Comparison of ENCODE assay signal across 8 cellular contexts in genomic region chr1:147928236-147929132, GRCh38. TPM values are rescaled to one million over a fixed set of nuclear protein-coding genes. Genes with fewer than 3 reads are reported as not detected.
DNase-seq lines count a peak whose midpoint lies in the region; ATAC-seq and TF ChIP-seq lines count a peak whose summit lies in the region.
"Not testable (repeated sequence)": the region's sequence is repeated elsewhere in the genome, so short reads cannot be mapped to it uniquely, and the experiment has no call there.

Gene GPR89B (plus strand): TSS chr1:147928420. CDS start chr1:147928537, 117 bp downstream.

- POLR2A ChIA-PET in BJ (lab: Charles Lee), result not testable (repeated sequence)

- peak; percentile 44 for DNase-seq in BJ (ENCODE audit: low read depth)
- peak; percentile 98 for DNase-seq in NCI-H526 treated with DMSO at 0.1 percent for 48 hours (lab: John Stamatoyannopoulos, UW)
- DNase-seq in activated CD4-positive, alpha-beta T cell treated with anti-CD3 and anti-CD28 coated beads, Interleukin-2, amount 10 ng/mL, durations not matched to agents 24 days and 14 days, result peak; percentile 97
- DNase-seq in dedifferentiated amniotic fluid mesenchymal stem cell (ENCODE audit: extremely low spot score), result peak; percentile 74
- peak; percentile 97 for DNase-seq in left kidney (ENCODE audit: low read depth, low spot score)
- peak; percentile 92 for DNase-seq in stimulated activated CD4-positive, alpha-beta T cell treated with anti-CD3 and anti-CD28 coated beads, Interleukin-1b, Interleukin-23, amount 100 ng/mL, for 48 hours

- intact Hi-C loops in activated CD4-positive, alpha-beta T cell treated with anti-CD3 and anti-CD28 coated beads, Interleukin-2, amount 10 ng/mL, durations not matched to agents 24 days and 14 days (cut with micrococcal nuclease), result not testable (repeated sequence)

- H3K4me3 ChIP-seq in BJ (ENCODE audit: low read depth, low read length), result peak within 1 kb of the TSS; percentile 63

- not testable (repeated sequence) for H3K27me3 Mint-ChIP-seq in activated CD4-positive, alpha-beta T cell treated with anti-CD3 and anti-CD28 coated beads, Interleukin-2, amount 10 ng/mL, durations not matched to agents 24 days and 14 days

- ATAC-seq in GM19324 (IDR thresholded peaks at IDR 0.05; ENCODE audit: low FRiP score, unreplicated experiment) (peak; percentile 97), HG03469 (IDR thresholded peaks at IDR 0.05; ENCODE audit: unreplicated experiment) (peak; percentile 82)

- peaks cover 21% of the 10 kb centered on the region for H3K4me1 Mint-ChIP-seq in activated CD4-positive, alpha-beta T cell treated with anti-CD3 and anti-CD28 coated beads, Interleukin-2, amount 10 ng/mL, durations not matched to agents 24 days and 14 days

- peak within 1 kb of the TSS; percentile 84 for H3K4me3 Mint-ChIP-seq in activated CD4-positive, alpha-beta T cell treated with anti-CD3 and anti-CD28 coated beads, Interleukin-2, amount 10 ng/mL, durations not matched to agents 24 days and 14 days

- peak within 1 kb of the TSS; percentile 85 for H3K27ac Mint-ChIP-seq in activated CD4-positive, alpha-beta T cell treated with anti-CD3 and anti-CD28 coated beads, Interleukin-2, amount 10 ng/mL, durations not matched to agents 24 days and 14 days

- H3K27me3 ChIP-seq in BJ (ENCODE audit: control insufficient read depth, insufficient read depth, low read length), result not testable (repeated sequence)

- H3K9me3 Mint-ChIP-seq in activated CD4-positive, alpha-beta T cell treated with anti-CD3 and anti-CD28 coated beads, Interleukin-2, amount 10 ng/mL, durations not matched to agents 24 days and 14 days, result not testable (repeated sequence)

- H3K36me3 ChIP-seq in BJ (ENCODE audit: control insufficient read depth, insufficient read depth, low read length), result not testable (repeated sequence)

- H3K36me3 Mint-ChIP-seq in activated CD4-positive, alpha-beta T cell treated with anti-CD3 and anti-CD28 coated beads, Interleukin-2, amount 10 ng/mL, durations not matched to agents 24 days and 14 days (ENCODE audit: low read depth), result not testable (repeated sequence)

- CTCF ChIA-PET in BJ (lab: Yijun Ruan, JAX), result not testable (repeated sequence)

- not testable (repeated sequence) for TF ChIP-seq CTCF in BJ (IDR thresholded peaks at IDR 0.05; ENCODE audit: insufficient read depth, low read depth, low read length)

RNA-seq across cellular contexts. Expression of gene GPR89B, which starts in this region (rescaled TPM):
- polyA plus RNA-seq in BJ (2011; rRNA removed), result 6.1 and 18.0 TPM in 2 replicates
- 8.9 and 10.5 TPM in 2 replicates for polyA minus RNA-seq in BJ (2011; rRNA and poly(A)+ RNA removed)
- 16.8 and 17.2 TPM in 2 replicates for total RNA-seq in activated CD4-positive, alpha-beta T cell treated with anti-CD3 and anti-CD28 coated beads, Interleukin-2, amount 10 ng/mL, durations not matched to agents 24 days and 14 days

Comparison
In these comparisons a context has a peak if more than half of its experiments do, and no peak if none do; other contexts are left out.
1. Peak in every context shown above with its lines: DNase-seq, ATAC-seq and H3K4me3 ChIP-seq.
2. DNase-seq: peak in every context shown above with its lines; median percentile 98 in NCI-H526 treated with DMSO at 0.1 percent for 48 hours; 97 in activated CD4-positive, alpha-beta T cell treated with anti-CD3 and anti-CD28 coated beads, Interleukin-2, amount 10 ng/mL, durations not matched to agents 24 days and 14 days; 97 in left kidney; 92 in stimulated activated CD4-positive, alpha-beta T cell treated with anti-CD3 and anti-CD28 coated beads, Interleukin-1b, Interleukin-23, amount 100 ng/mL, for 48 hours; 74 in dedifferentiated amniotic fluid mesenchymal stem cell; 44 in BJ.